Comparison of ENCODE assay signal across 7 cellular contexts in genomic region chr2:131311001-131311400, GRCh38. TPM values are rescaled to one million over a fixed set of nuclear protein-coding genes. Genes with fewer than 3 reads are reported as not detected.
A peak's percentile ranks its signal among the peaks of the same experiment; 100 is the strongest.
DNase-seq lines count a peak whose midpoint lies in the region; ATAC-seq, FAIRE-seq and TF ChIP-seq lines count a peak whose summit lies in the region.
"Not testable (repeated sequence)": the region's sequence is repeated elsewhere in the genome, so short reads cannot be mapped to it uniquely, and the experiment has no call there.

No MANE protein-coding gene starts in this region.

- not testable (repeated sequence) for H3K4me3 Mint-ChIP-seq in H9; activated CD4-positive, alpha-beta memory T cell treated with anti-CD3 and anti-CD28 coated beads for 36 hours

- not testable (repeated sequence) for H3K36me3 Mint-ChIP-seq in H9 (ENCODE audit: insufficient read depth in 1 of 3, low read depth in 3 of 3); activated CD4-positive, alpha-beta memory T cell treated with anti-CD3 and anti-CD28 coated beads for 36 hours

- intact Hi-C loops in Panc1 (cut with micrococcal nuclease; ENCODE audit: unreplicated experiment); activated CD4-positive, alpha-beta memory T cell treated with anti-CD3 and anti-CD28 coated beads for 36 hours (cut with micrococcal nuclease): not testable (repeated sequence)

- not testable (repeated sequence) for H2BK12ac ChIP-seq in H9 (ENCODE audit: insufficient read length, low read depth, low read length); H1 (ENCODE audit: low read depth, low read length)

- H3K18ac ChIP-seq in H9 (ENCODE audit: insufficient read length, low read depth, low read length); H1 (ENCODE audit: extremely low read depth, low read length): not testable (repeated sequence)

- H4K8ac ChIP-seq in H9 (replicated peaks; ENCODE audit: insufficient read length, low read depth, low read length); H1 (ENCODE audit: extremely low read depth, insufficient read depth, low read length): not testable (repeated sequence)

- H3K9me2 ChIP-seq in Loucy (replicated peaks; ENCODE audit: low read depth, low read length) = not testable (repeated sequence)

- H3K79me2 ChIP-seq in H9 (ENCODE audit: insufficient read depth, low read length); Loucy (ENCODE audit: insufficient read depth, low read length); H1 (ENCODE audit: control insufficient read depth in 1 of 2, insufficient read depth in 2 of 2, low read length in 2 of 2): not testable (repeated sequence)

- H2AK5ac ChIP-seq in H9 (ENCODE audit: insufficient read length, low read length); H1 (ENCODE audit: low read depth, low read length): not testable (repeated sequence)

- H3K4me1 Mint-ChIP-seq in H9; activated CD4-positive, alpha-beta memory T cell treated with anti-CD3 and anti-CD28 coated beads for 36 hours (ENCODE audit: low read depth): not testable (repeated sequence)

- H2BK5ac ChIP-seq in H9 (ENCODE audit: insufficient read length, low read length); H1 (ENCODE audit: low read depth, low read length): not testable (repeated sequence)

- H2AFZ ChIP-seq in H9 (ENCODE audit: low read length); Loucy (ENCODE audit: low read length); H1 (ENCODE audit: low read length): not testable (repeated sequence)

- peak; percentile 33 to 42; a peak in 3 of 4 replicates for TF ChIP-seq RAD21 in H1 (IDR thresholded peaks at IDR 0.05 in 1 of 2, conservative IDR thresholded peaks at IDR 0.05 in 1 of 2; ENCODE audit: low read depth in 2 of 2, low read length in 2 of 2)

- H3K9ac ChIP-seq in H9 (ENCODE audit: extremely low read depth, insufficient read length, low read length); Loucy (ENCODE audit: low read depth, low read length, poor library complexity, severe bottlenecking); H1 (replicated peaks in 1 of 4; ENCODE audit: extremely low read depth in 1 of 4, low read depth in 3 of 4, low read length in 3 of 4): not testable (repeated sequence)

- not testable (repeated sequence) for TF ChIP-seq POLR2A in H1 (IDR thresholded peaks at IDR 0.05; ENCODE audit: control extremely low read depth in 1 of 2, low read depth in 2 of 2, low read length in 2 of 2)

- H3K9me3 Mint-ChIP-seq in H9; activated CD4-positive, alpha-beta memory T cell treated with anti-CD3 and anti-CD28 coated beads for 36 hours: not testable (repeated sequence)

- not testable (repeated sequence) for H2BK120ac ChIP-seq in H9 (ENCODE audit: low read depth, low read length, poor library complexity, severe bottlenecking); H1 (replicated peaks; ENCODE audit: low read depth, low read length)

- not testable (repeated sequence) for H3K27ac Mint-ChIP-seq in H9; activated CD4-positive, alpha-beta memory T cell treated with anti-CD3 and anti-CD28 coated beads for 36 hours

- H4K91ac ChIP-seq in H9 (ENCODE audit: insufficient read length, low read depth, low read length); H1 (replicated peaks; ENCODE audit: insufficient read length, low read length): not testable (repeated sequence)

- not testable (repeated sequence) for H2BK20ac ChIP-seq in H9 (ENCODE audit: low read depth, low read length, poor library complexity, severe bottlenecking); H1 (ENCODE audit: low read length)

- H3K27me3 Mint-ChIP-seq in H9 (ENCODE audit: low read depth); activated CD4-positive, alpha-beta memory T cell treated with anti-CD3 and anti-CD28 coated beads for 36 hours: not testable (repeated sequence)

- in situ Hi-C loops in Panc1 (cut with HindIII; ENCODE audit: low pct_unique_long_range_greater_than_20kb, low sequenced_read_pairs) = not testable (repeated sequence)

- POLR2A ChIA-PET in Panc1 (lab: Charles Lee); activated CD4-positive, alpha-beta memory T cell treated with anti-CD3 and anti-CD28 coated beads for 36 hours (lab: Charles Lee); H1 (lab: Charles Lee; ENCODE audit: partially characterized antibody): not testable (repeated sequence)

- not testable (repeated sequence) for ATAC-seq in Panc1

- H2BK15ac ChIP-seq in H9 (ENCODE audit: low read depth, low read length); H1 (ENCODE audit: low read length): not testable (repeated sequence)

- not testable (repeated sequence) for H3K56ac ChIP-seq in H9 (ENCODE audit: insufficient read length, low read depth, low read length); H1 (replicated peaks; ENCODE audit: insufficient read length, low read depth, low read length)

- WGBS in H9 (ENCODE audit: extremely low coverage, insufficient read length, low lambda C conversion rate) = no CpG with 5 or more reads among the region's 2 CpGs
- 89% methylated on average over 2 of the region's 2 CpGs; no CpG with 5 or more reads in 1 of the 2 experiments for WGBS in H1 (ENCODE audit: extremely low coverage in 1 of 2, insufficient coverage in 1 of 2, insufficient read length in 1 of 2, insufficient replicate concordance in 2 of 2, low coverage in 1 of 2, low lambda C conversion rate in 2 of 2, missing lambda C conversion rate in 1 of 2), 2 experiments

- TF ChIP-seq CTCF in GM06990 (IDR thresholded peaks at IDR 0.05; ENCODE audit: insufficient read depth, low read length, poor library complexity, severe bottlenecking) (peak; percentile 32), H9 (conservative IDR thresholded peaks at IDR 0.05) (peak; percentile 59), Loucy (conservative IDR thresholded peaks at IDR 0.05; ENCODE audit: low read length) (0 out of 2 replicates have a peak, but pooled peaks have one; percentile 12), Panc1 (IDR thresholded peaks at IDR 0.05) (0 out of 2 replicates have a peak, but pooled peaks have one; percentile 11), H1 (IDR thresholded peaks at IDR 0.05; ENCODE audit: control extremely low read depth in 1 of 3, insufficient read depth in 1 of 3, low read depth in 1 of 3, low read length in 3 of 3) (peak; percentile 19 to 36 (median 22); a peak in 3 of 4 replicates)

- not testable (repeated sequence) for H3K27me3 ChIP-seq in GM06990 (replicated peaks; ENCODE audit: control insufficient read depth, insufficient read depth, low read length); H9 (ENCODE audit: insufficient read depth, low read length); Loucy (ENCODE audit: insufficient read depth, low read length, poor library complexity, severe bottlenecking); Panc1 (ENCODE audit: control insufficient read depth, insufficient read depth, low read length); H1 (replicated peaks in 1 of 4; ENCODE audit: control insufficient read depth in 3 of 4, extremely low read depth in 1 of 4, insufficient read depth in 3 of 4, low read length in 3 of 4)

- not testable (repeated sequence) for H3K4me1 ChIP-seq in H9 (ENCODE audit: insufficient read depth, low read length); Loucy (ENCODE audit: insufficient read depth, low read length, poor library complexity, severe bottlenecking); Panc1 (ENCODE audit: control insufficient read depth, insufficient read depth, low read length); H1 (replicated peaks in 1 of 4; ENCODE audit: control insufficient read depth in 3 of 4, insufficient read depth in 4 of 4, low read length in 3 of 4)

- CTCF ChIA-PET in Panc1 (lab: Charles Lee) = not testable (repeated sequence)
- CTCF ChIA-PET in activated CD4-positive, alpha-beta memory T cell treated with anti-CD3 and anti-CD28 coated beads for 36 hours (lab: Charles Lee) = interaction anchor here (1.0 kb wide), 1 partner anchor 157 kb away, joined by 3 read pairs; no protein-coding TSS in a partner anchor
- CTCF ChIA-PET in H1 (lab: Charles Lee; ENCODE audit: partially characterized antibody) = interaction anchor here (0.9 kb wide), 1 partner anchor 27 kb away, joined by 3 read pairs; no protein-coding TSS in a partner anchor

- BruUV-seq in Panc1 (replicated peaks; lab: Mats Ljungman, UMichigan) = not testable (repeated sequence)

- not testable (repeated sequence) for H3K23ac ChIP-seq in H9 (ENCODE audit: insufficient read length, low read depth, low read length); H1 (ENCODE audit: insufficient read length)

- not testable (repeated sequence) for H3K27ac ChIP-seq in H9 (ENCODE audit: insufficient read length, low read depth, low read length); Panc1 (ENCODE audit: low read length); H1 (ENCODE audit: low read depth, low read length)

- H3K14ac ChIP-seq in H9 (ENCODE audit: insufficient read depth, low read length); H1 (ENCODE audit: insufficient read length): not testable (repeated sequence)

- not testable (repeated sequence) for H3K9me3 ChIP-seq in H9 (ENCODE audit: control insufficient read depth, low read depth, low read length); Loucy (ENCODE audit: insufficient read depth, low read depth, low read length); Panc1 (ENCODE audit: control insufficient read depth, insufficient read depth, low read depth, low read length); H1 (ENCODE audit: insufficient read depth in 2 of 2, low read depth in 1 of 2, low read length in 1 of 2)

- DNase-seq in GM06990 (ENCODE audit: extremely low read depth, insufficient read length); Panc1 (ENCODE audit: low read depth, low spot score); H1 (ENCODE audit: low read depth in 1 of 2, low spot score in 2 of 2): not testable (repeated sequence)
- DNase-seq in H9 (peak; percentile 30), islet precursor cell (peak; percentile 53)
- peak; percentile 13 for DNase-seq in activated CD4-positive, alpha-beta memory T cell treated with anti-CD3 and anti-CD28 coated beads for 36 hours

- not testable (repeated sequence) for H3K79me1 ChIP-seq in H9 (ENCODE audit: insufficient read depth, low read depth, low read length, poor library complexity, severe bottlenecking); H1 (ENCODE audit: low read depth, low read length)

- H3K23me2 ChIP-seq in H9 (ENCODE audit: insufficient read length, low read depth, low read length, poor library complexity, severe bottlenecking); H1 (ENCODE audit: low read depth, low read length): not testable (repeated sequence)

- H3K4me3 ChIP-seq in GM06990 (replicated peaks; ENCODE audit: low read depth, low read length); Loucy (ENCODE audit: low read length, poor library complexity, severe bottlenecking); Panc1 (ENCODE audit: low read depth in 2 of 2, low read length in 2 of 2); H1 (ENCODE audit: extremely low read depth in 1 of 4, insufficient read depth in 2 of 4, low read depth in 3 of 4, low read length in 4 of 4): not testable (repeated sequence)

- H3T11ph ChIP-seq in H9 (ENCODE audit: low read length) = not testable (repeated sequence)

- H3F3A ChIP-seq in Loucy (ENCODE audit: low read depth) = not testable (repeated sequence)

- FAIRE-seq in H1 (lab: Jason Lieb, UNC) = not testable (repeated sequence)

- not testable (repeated sequence) for H3K36me3 ChIP-seq in GM06990 (ENCODE audit: control insufficient read depth, insufficient read depth, low read length); Loucy (ENCODE audit: insufficient read depth, low read length); Panc1 (ENCODE audit: control insufficient read depth, insufficient read depth, low read length); H1 (ENCODE audit: control insufficient read depth in 2 of 4, insufficient read depth in 4 of 4, low read length in 3 of 4)

- not testable (repeated sequence) for H3K4ac ChIP-seq in H9 (ENCODE audit: low read depth, low read length); H1 (replicated peaks; ENCODE audit: insufficient read length, low read depth, low read length)

- H4K5ac ChIP-seq in H9 (ENCODE audit: insufficient read length, low read depth, low read length); H1 (ENCODE audit: insufficient read length, low read depth, low read length): not testable (repeated sequence)

- not testable (repeated sequence) for TF ChIP-seq EP300 in H1 (IDR thresholded peaks at IDR 0.05; ENCODE audit: borderline replicate concordance in 1 of 2, low read depth in 2 of 2, low read length in 2 of 2)

- not testable (repeated sequence) for H3K4me2 ChIP-seq in H9 (ENCODE audit: insufficient read depth, insufficient read length, low read length); Loucy (ENCODE audit: low read depth, low read length, poor library complexity, severe bottlenecking); H1 (ENCODE audit: insufficient read depth in 1 of 2, low read depth in 2 of 2, low read length in 2 of 2)

- H4K20me1 ChIP-seq in H9 (ENCODE audit: control insufficient read depth, insufficient read depth, insufficient read length); Loucy (ENCODE audit: insufficient read depth, low read length, poor library complexity, severe bottlenecking); H1 (replicated peaks in 1 of 2; ENCODE audit: control insufficient read depth in 1 of 2, insufficient read depth in 2 of 2, low read length in 2 of 2): not testable (repeated sequence)

RNA-seq across cellular contexts. Expression of gene RAB6D, which starts 53.0 kb away (rescaled TPM):
- total RNA-seq in H9 (2021) (0.18 TPM in 1 of 2 replicates, not detected in the other), Panc1 (2021; ENCODE audit: unreplicated experiment) (not detected)
- 2.0 TPM for polyA plus RNA-seq in Panc1 (2012; ENCODE audit: insufficient read length)
- not detected for total RNA-seq in activated CD4-positive, alpha-beta memory T cell treated with anti-CD3 and anti-CD28 coated beads for 36 hours
- total RNA-seq in H1 (2021; fragmentation: NEBNext Ultra II Directional; extraction: Animal tissue kit (Norgen Biotek cat#: 25700)) = 0.17 and 0.22 TPM in 2 replicates
- polyA plus RNA-seq in H1 (2011; rRNA removed) = 0.05 and 0.06 TPM in 2 replicates
- polyA plus RNA-seq in H1 (2011; cell fraction: cytosol; rRNA removed) = 0.05 TPM
- polyA plus RNA-seq in H1 (2011; cell fraction: nucleus; rRNA removed) = not detected
- polyA plus RNA-seq in H1 (2012, experiment 1 of 2) = 0.05 to 0.10 TPM in 2 of 4 replicates, not detected in the others
- not detected for polyA plus RNA-seq in H1 (2012, experiment 2 of 2)
- 0.02 TPM for polyA plus RNA-seq in H1 (2013, experiment 1 of 2)
- polyA plus RNA-seq in H1 (2013, experiment 2 of 2) = 0.02 TPM
- 0.07 and 0.13 TPM in 2 replicates for polyA minus RNA-seq in H1 (2011; rRNA and poly(A)+ RNA removed)
- not detected for polyA minus RNA-seq in H1 (2011; cell fraction: cytosol; rRNA and poly(A)+ RNA removed)
- polyA minus RNA-seq in H1 (2011; cell fraction: nucleus; rRNA and poly(A)+ RNA removed) = not detected
